21 cellular contexts compared by ENCODE assay signal in genomic region chr2:140473851-140474250, GRCh38.
"Had no signal": no experiment of that assay in that cellular context is flagged by ENCODE, and none has a peak within 500 bp of the region (broad histone marks: within the 10 kb centered on the region; RNA-seq: fewer than 3 reads in every experiment).

No MANE protein-coding gene starts in this region.

- DNase-seq: activated CD4-positive, alpha-beta T cell treated with anti-CD3 and anti-CD28 coated beads for 4 hours; activated CD4-positive, alpha-beta T cell treated with anti-CD3 and anti-CD28 coated beads, Interleukin-2, amount 50 U/mL, for 4 hours; activated CD8-positive, alpha-beta memory T cell treated with anti-CD3 and anti-CD28 coated beads, Interleukin-2, amount 50 U/mL, for 48 hours; activated CD8-positive, alpha-beta T cell treated with anti-CD3 and anti-CD28 coated beads, Interleukin-2, amount 10 ng/mL, durations not matched to agents 7 days and 5 days; activated naive CD4-positive, alpha-beta T cell treated with anti-CD3 and anti-CD28 coated beads, Interleukin-2, amount 50 U/mL, for 16 hours; activated naive CD8-positive, alpha-beta T cell treated with anti-CD3 and anti-CD28 coated beads, Interleukin-2, amount 10 ng/mL, durations not matched to agents 7 days and 5 days; activated T-cell treated with anti-CD3 and anti-CD28 coated beads, Interleukin-2, amount 50 U/mL, for 1 hour; adrenal gland; anterior cingulate cortex; Karpas-422; MM.1S; NCI-H1105; NCI-H1436; NCI-H187 treated with DMSO at 0.1 percent for 48 hours; NCI-H2081 treated with DMSO at 0.1 percent for 48 hours; NCI-H446; NCI-H524; SHP77 treated with DMSO at 0.1 percent for 48 hours had no signal

- H3K27me3 ChIP-seq: adrenal gland had no signal

- H3K36me3 ChIP-seq: adrenal gland had no signal

- H3K27me3 Mint-ChIP-seq: activated naive CD8-positive, alpha-beta T cell treated with anti-CD3 and anti-CD28 coated beads, Interleukin-2, amount 10 ng/mL, durations not matched to agents 7 days and 5 days; central memory CD8-positive, alpha-beta T cell had no signal

- H3K4me1 Mint-ChIP-seq: activated naive CD8-positive, alpha-beta T cell treated with anti-CD3 and anti-CD28 coated beads, Interleukin-2, amount 10 ng/mL, durations not matched to agents 7 days and 5 days; central memory CD8-positive, alpha-beta T cell had no signal

- H3K36me3 Mint-ChIP-seq: activated naive CD8-positive, alpha-beta T cell treated with anti-CD3 and anti-CD28 coated beads, Interleukin-2, amount 10 ng/mL, durations not matched to agents 7 days and 5 days had no signal

- H3K27ac ChIP-seq: adrenal gland had no signal

- ATAC-seq: activated CD4-positive, CD25-positive, alpha-beta regulatory T cell treated with anti-CD3 and anti-CD28 coated beads, Interleukin-2, amount 50 U/mL, for 24 hours; activated CD8-positive, alpha-beta T cell treated with anti-CD3 and anti-CD28 coated beads, Interleukin-2, amount 10 ng/mL, durations not matched to agents 7 days and 5 days had no signal

- H3K4me1 ChIP-seq: adrenal gland had no signal

- H3K9me3 ChIP-seq: adrenal gland had no signal

- H3K27ac Mint-ChIP-seq: activated CD8-positive, alpha-beta T cell treated with anti-CD3 and anti-CD28 coated beads, Interleukin-2, amount 10 ng/mL, durations not matched to agents 7 days and 5 days; activated naive CD8-positive, alpha-beta T cell treated with anti-CD3 and anti-CD28 coated beads, Interleukin-2, amount 10 ng/mL, durations not matched to agents 7 days and 5 days; T-helper 1 cell treated with Interleukin-12 subunit alpha and Interleukin-12 subunit beta and Interleukin-4 antibody, amounts not matched to agents 30 μg/mL and 1 μg/mL, for 36 hours had no signal

- H3K4me3 ChIP-seq: adrenal gland had no signal

- H3K4me3 Mint-ChIP-seq: activated CD8-positive, alpha-beta T cell treated with anti-CD3 and anti-CD28 coated beads, Interleukin-2, amount 10 ng/mL, durations not matched to agents 7 days and 5 days; activated naive CD8-positive, alpha-beta T cell treated with anti-CD3 and anti-CD28 coated beads, Interleukin-2, amount 10 ng/mL, durations not matched to agents 7 days and 5 days; central memory CD8-positive, alpha-beta T cell; T-helper 1 cell treated with Interleukin-12 subunit alpha and Interleukin-12 subunit beta and Interleukin-4 antibody, amounts not matched to agents 30 μg/mL and 1 μg/mL, for 36 hours had no signal

- H3K9me3 Mint-ChIP-seq: activated naive CD8-positive, alpha-beta T cell treated with anti-CD3 and anti-CD28 coated beads, Interleukin-2, amount 10 ng/mL, durations not matched to agents 7 days and 5 days had no signal
